In genomic region chr4:20017439-20017838, GRCh38 we compare ENCODE assay signal across 14 cellular contexts.
"Had no signal": no experiment of that assay in that cellular context is flagged by ENCODE, and none has a peak within 500 bp of the region (broad histone marks: within the 10 kb centered on the region; RNA-seq: fewer than 3 reads in every experiment).

No MANE protein-coding gene starts in this region.

- H3K4me1 ChIP-seq: gastrocnemius medialis, parathyroid adenoma, thyroid gland had no signal

- ATAC-seq: activated CD4-positive, alpha-beta T cell treated with anti-CD3 and anti-CD28 coated beads for 36 hours; activated CD8-positive, alpha-beta T cell treated with anti-CD3 and anti-CD28 coated beads for 36 hours; activated T-cell treated with anti-CD3 and anti-CD28 coated beads, Interleukin-2, amount 50 U/mL, for 72 hours; gastrocnemius medialis; left ventricle myocardium superior had no signal

- H3K4me3 ChIP-seq: gastrocnemius medialis, skin epidermis, thyroid gland had no signal

- H3K27ac ChIP-seq: gastrocnemius medialis, parathyroid adenoma, skin epidermis, thyroid gland, VCaP had no signal

- DNase-seq: activated CD4-positive, alpha-beta T cell treated with anti-CD3 and anti-CD28 coated beads for 36 hours; activated CD8-positive, alpha-beta memory T cell treated with anti-CD3 and anti-CD28 coated beads, Interleukin-2, amount 50 U/mL, for 4 hours; activated CD8-positive, alpha-beta T cell treated with anti-CD3 and anti-CD28 coated beads for 36 hours; activated gamma-delta T cell treated with Interleukin-2 at 50 U/mL for 16 hours; activated naive CD8-positive, alpha-beta T cell treated with anti-CD3 and anti-CD28 coated beads for 36 hours; activated T-cell treated with anti-CD3 and anti-CD28 coated beads, Interleukin-2, amount 50 U/mL, for 72 hours; anterior cingulate cortex; gastrocnemius medialis; kidney; left ventricle myocardium superior; thyroid gland had no signal

- H3K36me3 ChIP-seq: gastrocnemius medialis, thyroid gland had no signal

- H3K9me3 ChIP-seq: gastrocnemius medialis, thyroid gland had no signal

- H3K27me3 ChIP-seq: gastrocnemius medialis, thyroid gland had no signal
